ENCODE assay signal across 14 cellular contexts in the genomic region with DNA sequence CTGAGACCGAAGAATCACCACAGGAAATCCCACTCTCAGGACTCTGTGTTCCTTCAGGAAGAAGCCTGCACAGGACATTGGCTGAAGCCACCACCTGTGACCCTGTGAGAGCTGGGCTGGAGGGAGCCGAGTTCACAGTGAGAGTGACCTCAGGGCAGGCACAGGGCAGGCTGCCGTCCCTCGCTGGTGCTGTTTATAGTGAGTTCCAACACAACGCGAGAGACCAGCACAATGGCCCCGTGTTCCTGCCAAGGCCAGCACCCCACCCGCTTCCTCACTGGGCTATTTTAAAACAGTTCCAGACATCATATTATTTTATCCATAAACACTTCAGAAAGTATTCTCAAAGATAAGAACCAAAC. TPM values are rescaled to one million over a fixed set of nuclear protein-coding genes. Genes with fewer than 3 reads are reported as not detected.
DNase-seq lines count a peak whose midpoint lies in the region; ATAC-seq, FAIRE-seq and TF ChIP-seq lines count a peak whose summit lies in the region.
"Had no signal": no experiment of that assay in that cellular context is flagged by ENCODE, and none has a peak within 500 bp of the region (broad histone marks: within the 10 kb centered on the region; RNA-seq: fewer than 3 reads in every experiment).

No MANE protein-coding gene starts in this region.

- no peak overlapping the region for H3K9ac ChIP-seq in BLaER1 treated with 17β-estradiol and CSF1 and Interleukin-3, amounts not matched to agents 10 nM and 100 nM
- H3K9ac ChIP-seq in mammary epithelial cell (ENCODE audit: insufficient read depth, low read length), result no peak overlapping the region
- H3K9ac ChIP-seq in keratinocyte (ENCODE audit: control insufficient read depth, extremely low read depth, insufficient read depth, low read length), result no peak overlapping the region

- no peaks in the 10 kb centered on the region for H3K36me3 ChIP-seq in BLaER1 treated with 17β-estradiol and CSF1 and Interleukin-3, amounts not matched to agents 10 nM and 100 nM
- H3K36me3 ChIP-seq in mammary epithelial cell (ENCODE audit: insufficient read depth, low read length) (no peaks in the 10 kb centered on the region), keratinocyte (ENCODE audit: control insufficient read depth in 2 of 2, extremely low read depth in 1 of 2, insufficient read depth in 2 of 2, low read length in 2 of 2) (no peaks in the 10 kb centered on the region), gastrocnemius medialis (no peaks in the 10 kb centered on the region)
- H3K36me3 ChIP-seq: brain microvascular endothelial cell had no signal

- peak overlapping the region in 5 of 11 experiments; percentile 35 to 68 (median 49); a peak in 7 of 22 replicates for H3K27ac ChIP-seq in BLaER1 treated with 17β-estradiol and CSF1 and Interleukin-3, amounts not matched to agents 10 nM and 100 nM
- H3K27ac ChIP-seq in mammary epithelial cell (ENCODE audit: insufficient read depth, low read depth, low read length) (no peak overlapping the region), keratinocyte (ENCODE audit: control insufficient read depth, insufficient read depth, low read length) (no peak overlapping the region), gastrocnemius medialis (peak overlapping the region; percentile 58 to 82 (median 70))
- H3K27ac ChIP-seq: brain microvascular endothelial cell had no signal

- CTCF ChIA-PET in mammary epithelial cell (lab: Charles Lee; ENCODE audit: low non-redundant PET), result no interaction called here

- H3K79me2 ChIP-seq in mammary epithelial cell (ENCODE audit: insufficient read depth, low read length), result no peaks in the 10 kb centered on the region
- no peaks in the 10 kb centered on the region for H3K79me2 ChIP-seq in keratinocyte (ENCODE audit: control insufficient read depth, insufficient read depth, low read length)

- no peaks in the 10 kb centered on the region for H3K27me3 ChIP-seq in BLaER1 treated with 17β-estradiol and CSF1 and Interleukin-3, amounts not matched to agents 10 nM and 100 nM
- H3K27me3 ChIP-seq in mammary epithelial cell (ENCODE audit: insufficient read depth, low read length) (no peaks in the 10 kb centered on the region), keratinocyte (ENCODE audit: control insufficient read depth, extremely low read depth, insufficient read depth, low read length) (no peaks in the 10 kb centered on the region), gastrocnemius medialis (no peaks in the 10 kb centered on the region)
- H3K27me3 ChIP-seq: brain microvascular endothelial cell had no signal

- in situ Hi-C loops in mammary epithelial cell (cut with MboI; ENCODE audit: low sequenced_read_pairs in 2 of 2), result no loop called here
- in situ Hi-C loops in gastrocnemius medialis (cut with MboI; ENCODE audit: low sequenced_read_pairs in 4 of 4), result no loop called here

- DNase-seq in mammary epithelial cell, result no peak
- DNase-seq in keratinocyte (ENCODE audit: low read depth, low spot score), result no peak
- peak; percentile 40 to 53 for DNase-seq in gastrocnemius medialis
- DNase-seq in HUDEP-2 (lab: John Stamatoyannopoulos, UW; ENCODE audit: unreplicated experiment in 76 of 76), result no peak
- no peak for DNase-seq in NCI-H345 (lab: John Stamatoyannopoulos, UW)
- no peak for DNase-seq in activated CD4-positive, alpha-beta T cell treated with anti-CD3 and anti-CD28 coated beads for 1 hour
- DNase-seq: activated CD4-positive, alpha-beta T cell treated with anti-CD3 and anti-CD28 coated beads for 36 hours; brain microvascular endothelial cell; DMS53; KG1; mucosa of descending colon had no signal

- H2AFZ ChIP-seq in mammary epithelial cell (ENCODE audit: low read depth, low read length) (peak overlapping the region; percentile 70), keratinocyte (ENCODE audit: control insufficient read depth, low read length) (peak overlapping the region; percentile 74)

- intact Hi-C loops in mammary epithelial cell (cut with micrococcal nuclease) (no loop called here), gastrocnemius medialis (cut with DNase I; ENCODE audit: low total_unique reads) (no loop called here)

- TF ChIP-seq POLR2A in gastrocnemius medialis (IDR thresholded peaks at IDR 0.05), result no peak

- H4K20me1 ChIP-seq in BLaER1 treated with 17β-estradiol and CSF1 and Interleukin-3, amounts not matched to agents 10 nM and 100 nM, result no peaks in the 10 kb centered on the region
- H4K20me1 ChIP-seq in mammary epithelial cell (ENCODE audit: insufficient read depth, low read length), result no peaks in the 10 kb centered on the region
- H4K20me1 ChIP-seq in keratinocyte (ENCODE audit: control insufficient read depth, extremely low read depth, insufficient read depth, low read length), result no peaks in the 10 kb centered on the region

- no TSS peak for BruUV-seq in mammary epithelial cell (replicated peaks; lab: Mats Ljungman, UMichigan)

- no peaks in the 10 kb centered on the region for H3K9me1 ChIP-seq in keratinocyte (ENCODE audit: control insufficient read depth, extremely low read depth, insufficient read depth, low read length)

- TF ChIP-seq CTCF in mammary epithelial cell (conservative IDR thresholded peaks at IDR 0.05 in 1 of 2, IDR thresholded peaks at IDR 0.05 in 1 of 2; ENCODE audit: extremely low read depth in 1 of 2, insufficient read depth in 1 of 2, low read depth in 1 of 2, low read length in 2 of 2), result no peak
- no peak for TF ChIP-seq CTCF in keratinocyte (optimal IDR thresholded peaks at IDR 0.05 in 1 of 3, IDR thresholded peaks at IDR 0.05 in 1 of 3, conservative IDR thresholded peaks at IDR 0.05 in 1 of 3; ENCODE audit: extremely low read depth in 1 of 3, insufficient read depth in 2 of 3, low read length in 3 of 3)
- no peak for TF ChIP-seq CTCF in gastrocnemius medialis (IDR thresholded peaks at IDR 0.05 in 4 of 5, conservative IDR thresholded peaks at IDR 0.05 in 1 of 5)

- peaks cover 22 to 50% (median 39%) of the 10 kb centered on the region in 10 experiments for H3K4me1 ChIP-seq in BLaER1 treated with 17β-estradiol and CSF1 and Interleukin-3, amounts not matched to agents 10 nM and 100 nM
- peaks cover 12% of the 10 kb centered on the region for H3K4me1 ChIP-seq in mammary epithelial cell (ENCODE audit: insufficient read depth, low read length)
- H3K4me1 ChIP-seq in keratinocyte (ENCODE audit: control insufficient read depth, extremely low read depth, insufficient read depth, low read length), result peaks cover 12% of the 10 kb centered on the region
- peaks cover 37 to 42% of the 10 kb centered on the region in 2 donors for H3K4me1 ChIP-seq in gastrocnemius medialis

- dilution Hi-C loops in mammary epithelial cell (cut with HindIII; ENCODE audit: low sequenced_read_pairs), result no loop called here
- dilution Hi-C loops in keratinocyte (cut with MboI; ENCODE audit: extremely low pct_ligation_motif_present, low sequenced_read_pairs), result no loop called here

- WGBS in mammary epithelial cell (ENCODE audit: low coverage, missing lambda C conversion rate), result 84% methylated on average over 7 of the region's 8 CpGs

- H3K9me3 ChIP-seq in BLaER1 treated with 17β-estradiol and CSF1 and Interleukin-3, amounts not matched to agents 10 nM and 100 nM (replicated peaks in 1 of 11), result peaks cover 0 to 11% (median 0%) of the 10 kb centered on the region in 11 experiments; a peak in 5 of 22 replicates
- H3K9me3 ChIP-seq in mammary epithelial cell (replicated peaks; ENCODE audit: insufficient read depth, low read length), result no peaks in the 10 kb centered on the region
- H3K9me3 ChIP-seq in keratinocyte (ENCODE audit: control insufficient read depth, low read depth, low read length), result no peaks in the 10 kb centered on the region
- no peaks in the 10 kb centered on the region for H3K9me3 ChIP-seq in gastrocnemius medialis
- H3K9me3 ChIP-seq: mucosa of descending colon had no signal

- H3K4me2 ChIP-seq in BLaER1 treated with 17β-estradiol and CSF1 and Interleukin-3, amounts not matched to agents 10 nM and 100 nM, result peak overlapping the region; percentile 66 to 90 (median 80)
- H3K4me2 ChIP-seq in mammary epithelial cell (ENCODE audit: insufficient read depth, low read depth, low read length) (no peak overlapping the region), keratinocyte (ENCODE audit: control insufficient read depth, extremely low read depth, insufficient read depth, low read depth, low read length) (no peak overlapping the region)

- no peak overlapping the region for H3K4me3 ChIP-seq in BLaER1 treated with 17β-estradiol and CSF1 and Interleukin-3, amounts not matched to agents 10 nM and 100 nM
- no peak overlapping the region for H3K4me3 ChIP-seq in mammary epithelial cell (replicated peaks in 1 of 3; ENCODE audit: insufficient read depth in 1 of 3, low read depth in 2 of 3, low read length in 3 of 3)
- no peak overlapping the region for H3K4me3 ChIP-seq in keratinocyte (ENCODE audit: control insufficient read depth in 2 of 3, extremely low read depth in 1 of 3, insufficient read depth in 2 of 3, low read depth in 1 of 3, low read length in 3 of 3)
- peak overlapping the region in 1 of 4 donors; percentile 16 for H3K4me3 ChIP-seq in gastrocnemius medialis
- H3K4me3 ChIP-seq: mucosa of descending colon, skin epidermis had no signal

- ATAC-seq in gastrocnemius medialis (peak; percentile 70 to 77), GM19351 (IDR thresholded peaks at IDR 0.05; ENCODE audit: unreplicated experiment) (no peak)
- ATAC-seq: mucosa of descending colon had no signal

- no peak for FAIRE-seq in keratinocyte (lab: Jason Lieb, UNC)

RNA-seq across cellular contexts. Expression of a gene that starts 18.4 kb away (rescaled TPM):
- total RNA-seq in mammary epithelial cell, result 100 to 1,000 TPM; 221 to 311 TPM
- polyA plus RNA-seq in mammary epithelial cell, result 196 TPM
- polyA minus RNA-seq in mammary epithelial cell, result 53.3 TPM
- 163 to 267 TPM (median 166 TPM) in 3 replicates for polyA plus RNA-seq in keratinocyte
- 97.3 TPM for polyA plus RNA-seq in keratinocyte (2011; ENCODE audit: low read depth)
- polyA plus RNA-seq in keratinocyte (2011; cell fraction: cytosol; rRNA removed), result 121 and 265 TPM in 2 replicates
- 353 and 513 TPM in 2 replicates for polyA plus RNA-seq in keratinocyte (2011; cell fraction: nucleus; rRNA removed)
- 57.5 and 273 TPM in 2 replicates for polyA plus RNA-seq in keratinocyte (2012; ENCODE audit: low replicate concordance)
- 77.0 to 179 TPM (median 83.9 TPM) in 3 replicates for polyA minus RNA-seq in keratinocyte
- 246 TPM for polyA minus RNA-seq in keratinocyte (2011; cell fraction: cytosol; rRNA and poly(A)+ RNA removed)
- polyA minus RNA-seq in keratinocyte (2011; cell fraction: nucleus; rRNA and poly(A)+ RNA removed), result 176 and 206 TPM in 2 replicates
- total RNA-seq in gastrocnemius medialis, result 100 to 1,000 TPM in 1 of 4 donors, 10 to 100 TPM in 3; 68.6 to 122 (median 86.3) TPM

Comparison
In these comparisons a context has a peak if more than half of its experiments do, and no peak if none do; other contexts are left out.
1. H3K27ac ChIP-seq: peak in gastrocnemius medialis (4 of 4); none in mammary epithelial cell (single experiment) and keratinocyte (single experiment).
2. H3K4me2 ChIP-seq: peak in BLaER1 treated with 17β-estradiol and CSF1 and Interleukin-3, amounts not matched to agents 10 nM and 100 nM (11 of 11); none in mammary epithelial cell (single experiment) and keratinocyte (single experiment).
3. DNase-seq: peak in gastrocnemius medialis (2 of 2); none in mammary epithelial cell (single experiment), keratinocyte (single experiment), HUDEP-2 (0 of 76), NCI-H345 (single experiment) and activated CD4-positive, alpha-beta T cell treated with anti-CD3 and anti-CD28 coated beads for 1 hour (single experiment).